In the genomic region with DNA sequence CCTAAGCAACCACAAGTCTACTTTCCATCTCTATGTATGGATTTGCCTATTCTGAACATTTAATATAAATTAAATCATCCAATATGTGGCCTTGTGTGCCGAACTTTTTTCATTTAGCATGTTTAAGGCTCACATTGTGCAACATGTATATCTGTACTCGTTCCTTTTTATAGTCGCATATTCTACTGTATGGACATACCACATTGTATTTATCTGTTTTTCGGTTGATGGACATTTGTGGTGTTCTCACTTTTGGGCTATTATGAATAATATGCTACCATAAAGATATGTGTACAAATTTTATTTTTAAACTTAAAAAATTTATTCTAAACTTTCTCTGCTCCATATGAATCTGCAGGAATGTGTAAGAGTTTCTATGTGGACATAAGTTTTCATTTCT, we compare ENCODE assay signal across 8 cellular contexts. TPM values are rescaled to one million over a fixed set of nuclear protein-coding genes. Genes with fewer than 3 reads are reported as not detected.
"Had no signal": no experiment of that assay in that cellular context is flagged by ENCODE, and none has a peak within 500 bp of the region (broad histone marks: within the 10 kb centered on the region; RNA-seq: fewer than 3 reads in every experiment).

No MANE protein-coding gene starts in this region.

- H3K9ac ChIP-seq: GM23248 had no signal

- H3K4me3 Mint-ChIP-seq: H9, HFFc6 had no signal

- H3K27ac Mint-ChIP-seq: H9, HFFc6 had no signal

- H3K4me1 ChIP-seq: HAP-1 had no signal

- H2AFZ ChIP-seq: GM23248 had no signal

- H3K27ac ChIP-seq: GM23248 had no signal

- H3K4me3 ChIP-seq: GM23248, HAP-1 had no signal

- H3K9me3 Mint-ChIP-seq: H9, HFFc6 had no signal

- H3K9me3 ChIP-seq: HAP-1 had no signal

- DNase-seq: GM23248, GOT3, H7, H9, HCEC 1CT, HFFc6 had no signal

- H3K36me3 ChIP-seq: HAP-1 had no signal

- ATAC-seq: HCT116 had no signal

RNA-seq across cellular contexts. Expression of a gene that starts 13.0 kb away (rescaled TPM):
- total RNA-seq: GM23248 had no signal
